In the genomic region with DNA sequence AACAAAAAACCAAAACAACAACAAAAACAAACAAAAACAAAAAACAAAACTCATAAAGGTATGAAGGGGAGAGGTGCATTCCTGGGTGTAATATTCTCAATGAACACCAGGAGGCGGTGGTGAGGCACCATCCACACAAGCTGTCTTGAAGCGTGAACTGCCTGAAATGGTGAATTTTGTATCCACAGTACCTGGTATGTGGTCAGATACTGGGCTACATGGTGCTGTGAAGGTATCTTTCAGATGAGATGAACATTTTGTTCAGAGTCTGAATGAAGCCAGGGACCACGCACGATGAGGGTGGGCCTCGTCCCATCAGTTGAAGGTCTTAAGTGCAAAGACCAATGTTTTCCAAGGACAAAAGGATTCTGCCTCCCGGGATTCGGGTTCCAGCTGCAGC, we compare ENCODE assay signal across 9 cellular contexts. TPM values are rescaled to one million over a fixed set of nuclear protein-coding genes. Genes with fewer than 3 reads are reported as not detected.
DNase-seq lines count a peak whose midpoint lies in the region; ATAC-seq, FAIRE-seq and TF ChIP-seq lines count a peak whose summit lies in the region.
"Had no signal": no experiment of that assay in that cellular context is flagged by ENCODE, and none has a peak within 500 bp of the region (broad histone marks: within the 10 kb centered on the region; RNA-seq: fewer than 3 reads in every experiment).

No MANE protein-coding gene starts in this region.

- DNase-seq in NCI-H1417 (lab: John Stamatoyannopoulos, UW) (peak; percentile 2 to 40 (median 3)), NCI-H1417 treated with DMSO at 0.1 percent for 48 hours (lab: John Stamatoyannopoulos, UW) (no peak), LNCaP clone FGC (ENCODE audit: low read depth) (no peak), kidney (no peak), putamen (ENCODE audit: low spot score) (no peak)
- peak; percentile 53 to 56 for DNase-seq in activated T-cell treated with anti-CD3 and anti-CD28 coated beads, Interleukin-2, amount 50 U/mL, for 48 hours

- no peaks in the 10 kb centered on the region for H3K9me3 ChIP-seq in kidney (ENCODE audit: control insufficient read depth in 1 of 2, low read length in 2 of 2)
- H3K9me3 ChIP-seq: BLaER1 had no signal

- no peaks in the 10 kb centered on the region for H3K36me3 ChIP-seq in kidney (ENCODE audit: control insufficient read depth in 1 of 2, insufficient read depth in 2 of 2, low read length in 2 of 2)
- H3K36me3 ChIP-seq: BLaER1 had no signal

- H3K4me3 ChIP-seq in LNCaP clone FGC (ENCODE audit: low read depth, low read length) (no peak overlapping the region), kidney (ENCODE audit: low read length in 2 of 2) (no peak overlapping the region)
- H3K4me3 ChIP-seq: BLaER1 had no signal

- no peak overlapping the region for H3K9ac ChIP-seq in kidney (ENCODE audit: low read length in 2 of 2)
- H3K9ac ChIP-seq: BLaER1 had no signal

- FAIRE-seq in kidney (lab: Jason Lieb, UNC): no peak

- H3K4me1 ChIP-seq in kidney (ENCODE audit: control insufficient read depth in 1 of 2, insufficient read depth in 1 of 2, low read depth in 1 of 2, low read length in 2 of 2): no peaks in the 10 kb centered on the region
- H3K4me1 ChIP-seq: BLaER1 had no signal

- TF ChIP-seq CTCF in LNCaP clone FGC (IDR thresholded peaks at IDR 0.05; ENCODE audit: control insufficient read depth, extremely low read depth, insufficient read depth) (peak; percentile 66), kidney (IDR thresholded peaks at IDR 0.05; ENCODE audit: borderline replicate concordance, extremely low read depth, insufficient read depth) (peak; percentile 54)

- ATAC-seq in HG03139 (IDR thresholded peaks at IDR 0.05; ENCODE audit: unreplicated experiment) (no peak), HG02610 (IDR thresholded peaks at IDR 0.05; ENCODE audit: unreplicated experiment) (no peak)

- H3K27ac ChIP-seq in kidney (ENCODE audit: low read depth in 2 of 2, low read length in 2 of 2): no peak overlapping the region
- H3K27ac ChIP-seq: BLaER1 had no signal

- intact Hi-C loops in kidney (cut with DNase I): no loop called here

RNA-seq across cellular contexts. Expression of gene ASMT, which starts 58.5 kb away (rescaled TPM):
- total RNA-seq in kidney: 0.22 TPM
- not detected for polyA plus RNA-seq in kidney (ENCODE audit: insufficient read depth, low read depth, low replicate concordance)

Comparison
In these comparisons a context has a peak if more than half of its experiments do, and no peak if none do; other contexts are left out.
1. DNase-seq: peak in NCI-H1417 (3 of 3) and activated T-cell treated with anti-CD3 and anti-CD28 coated beads, Interleukin-2, amount 50 U/mL, for 48 hours (2 of 2); none in NCI-H1417 treated with DMSO at 0.1 percent for 48 hours (single experiment), LNCaP clone FGC (single experiment), kidney (single experiment) and putamen (single experiment).